ENCODE assay signal across 10 cellular contexts in genomic region chr2:9639000-9639602, GRCh38. TPM values are rescaled to one million over a fixed set of nuclear protein-coding genes. Genes with fewer than 3 reads are reported as not detected.
DNase-seq lines count a peak whose midpoint lies in the region; ATAC-seq, FAIRE-seq and TF ChIP-seq lines count a peak whose summit lies in the region.
"Had no signal": no experiment of that assay in that cellular context is flagged by ENCODE, and none has a peak within 500 bp of the region (broad histone marks: within the 10 kb centered on the region; RNA-seq: fewer than 3 reads in every experiment).

No MANE protein-coding gene starts in this region.

- no peak overlapping the region for H3K4me2 ChIP-seq in mesenchymal stem cell (ENCODE audit: low read length, poor library complexity, severe bottlenecking)

- H3K23ac ChIP-seq in mesenchymal stem cell (ENCODE audit: low read length in 2 of 2): peak overlapping the region in 1 of 2 experiments; percentile 34

- H3K27me3 Mint-ChIP-seq in HFFc6 (ENCODE audit: insufficient read depth): peaks cover 6% of the 10 kb centered on the region
- H3K27me3 Mint-ChIP-seq in chondrocyte (ENCODE audit: low read depth): peaks cover 4% of the 10 kb centered on the region
- H3K27me3 Mint-ChIP-seq in activated CD4-positive, alpha-beta T cell treated with anti-CD3 and anti-CD28 coated beads for 36 hours: peaks cover 2% of the 10 kb centered on the region

- TF ChIP-seq CTCF in HFFc6 (IDR thresholded peaks at IDR 0.05): no peak
- TF ChIP-seq CTCF in chondrocyte (IDR thresholded peaks at IDR 0.05): no peak
- no peak for TF ChIP-seq CTCF in testis (IDR thresholded peaks at IDR 0.05)
- TF ChIP-seq CTCF in D721Med (IDR thresholded peaks at IDR 0.05; ENCODE audit: insufficient read depth, missing control alignments): no peak

- DNase-seq in HFFc6 (no peak), chondrocyte (ENCODE audit: low spot score) (no peak), mesenchymal stem cell (peak; percentile 58), testis (no peak), D721Med (ENCODE audit: insufficient read length, low spot score) (no peak), NCI-H1048 (lab: John Stamatoyannopoulos, UW) (no peak)
- no peak for DNase-seq in activated CD4-positive, alpha-beta T cell treated with anti-CD3 and anti-CD28 coated beads for 36 hours
- DNase-seq in stimulated activated naive CD4-positive, alpha-beta T cell (lab: John Stamatoyannopoulos, UW): no peak
- DNase-seq: Caco-2, endodermal cell had no signal

- no peak overlapping the region for H2BK5ac ChIP-seq in mesenchymal stem cell (ENCODE audit: low read depth, low read length, poor library complexity, severe bottlenecking)

- no peak for TF ChIP-seq POLR2A in testis (IDR thresholded peaks at IDR 0.05)

- no peaks in the 10 kb centered on the region for H3K36me3 Mint-ChIP-seq in HFFc6 (ENCODE audit: low read depth)
- no peaks in the 10 kb centered on the region for H3K36me3 Mint-ChIP-seq in chondrocyte (ENCODE audit: low read depth)
- H3K36me3 Mint-ChIP-seq in activated CD4-positive, alpha-beta T cell treated with anti-CD3 and anti-CD28 coated beads for 36 hours (ENCODE audit: low read depth): no peaks in the 10 kb centered on the region

- H3K14ac ChIP-seq in mesenchymal stem cell (ENCODE audit: low read length in 2 of 2): no peak overlapping the region

- CTCF ChIA-PET in activated CD4-positive, alpha-beta T cell treated with anti-CD3 and anti-CD28 coated beads for 36 hours (lab: Charles Lee): interaction anchor here (0.6 to 0.9 kb wide), 2 partner anchors 18 to 135 kb away, joined by 3 read pairs; no protein-coding TSS in a partner anchor

- peak overlapping the region; percentile 79 for H4K8ac ChIP-seq in mesenchymal stem cell (ENCODE audit: low read length)

- H3K4ac ChIP-seq in mesenchymal stem cell (ENCODE audit: low read depth in 1 of 2, low read length in 2 of 2): peak overlapping the region; percentile 31 to 79

- peaks cover 22% of the 10 kb centered on the region for H3K4me1 ChIP-seq in mesenchymal stem cell (ENCODE audit: control insufficient read depth, insufficient read depth, low read depth, low read length)
- H3K4me1 ChIP-seq in testis: peaks cover 30% of the 10 kb centered on the region

- H3K9me3 ChIP-seq in mesenchymal stem cell (ENCODE audit: control insufficient read depth, low read length): no peaks in the 10 kb centered on the region
- H3K9me3 ChIP-seq in testis: no peaks in the 10 kb centered on the region
- H3K9me3 ChIP-seq: Caco-2 had no signal

- FAIRE-seq in D721Med (lab: Jason Lieb, UNC): no peak

- H3K4me3 ChIP-seq in mesenchymal stem cell (ENCODE audit: insufficient read depth in 1 of 2, low read depth in 1 of 2, low read length in 2 of 2) (peak overlapping the region in 1 of 2 experiments; percentile 60), testis (no peak overlapping the region)

- H2BK15ac ChIP-seq in mesenchymal stem cell (ENCODE audit: low read depth, poor library complexity, severe bottlenecking): peak overlapping the region; percentile 9

- peak overlapping the region; percentile 59 for H2BK120ac ChIP-seq in mesenchymal stem cell (ENCODE audit: low read depth, low read length)

- peak overlapping the region; percentile 70 for H4K91ac ChIP-seq in mesenchymal stem cell (ENCODE audit: low read length)

- peak overlapping the region; percentile 73 for H3K9ac ChIP-seq in mesenchymal stem cell (ENCODE audit: low read length)

- peak overlapping the region; percentile 68 for H3K27ac Mint-ChIP-seq in HFFc6
- peak overlapping the region; percentile 85 for H3K27ac Mint-ChIP-seq in chondrocyte (ENCODE audit: unreplicated experiment)
- H3K27ac Mint-ChIP-seq in activated CD4-positive, alpha-beta T cell treated with anti-CD3 and anti-CD28 coated beads for 36 hours: no peak overlapping the region
- H3K27ac Mint-ChIP-seq: endodermal cell had no signal

- H3K4me1 Mint-ChIP-seq in HFFc6 (ENCODE audit: low read depth): peaks cover 60% of the 10 kb centered on the region
- peaks cover 32% of the 10 kb centered on the region for H3K4me1 Mint-ChIP-seq in chondrocyte (ENCODE audit: low read depth)
- peaks cover 21% of the 10 kb centered on the region for H3K4me1 Mint-ChIP-seq in activated CD4-positive, alpha-beta T cell treated with anti-CD3 and anti-CD28 coated beads for 36 hours

- WGBS in mesenchymal stem cell: 21% methylated on average over 6 of the region's 6 CpGs
- 29 to 31% methylated on average over 5 to 6 of the region's 6 CpGs for WGBS in testis, 2 donors

- H3K4me3 Mint-ChIP-seq in HFFc6: peak overlapping the region; percentile 62
- H3K4me3 Mint-ChIP-seq in chondrocyte (ENCODE audit: unreplicated experiment): no peak overlapping the region
- no peak overlapping the region for H3K4me3 Mint-ChIP-seq in activated CD4-positive, alpha-beta T cell treated with anti-CD3 and anti-CD28 coated beads for 36 hours
- H3K4me3 Mint-ChIP-seq: endodermal cell had no signal

- intact Hi-C loops in testis (cut with DNase I; ENCODE audit: low total_unique reads): no loop called here
- intact Hi-C loops in activated CD4-positive, alpha-beta T cell treated with anti-CD3 and anti-CD28 coated beads for 36 hours (cut with DNase I, micrococcal nuclease): no loop called here

- H3K27ac ChIP-seq in mesenchymal stem cell (ENCODE audit: low read length, poor library complexity, severe bottlenecking) (peak overlapping the region; percentile 3), testis (peak overlapping the region; percentile 37 to 44)

- no peaks in the 10 kb centered on the region for H3K9me3 Mint-ChIP-seq in HFFc6
- H3K9me3 Mint-ChIP-seq in chondrocyte (ENCODE audit: low read depth): no peaks in the 10 kb centered on the region
- H3K9me3 Mint-ChIP-seq in activated CD4-positive, alpha-beta T cell treated with anti-CD3 and anti-CD28 coated beads for 36 hours (ENCODE audit: low read depth): no peaks in the 10 kb centered on the region
- H3K9me3 Mint-ChIP-seq: endodermal cell had no signal

- ATAC-seq in activated CD4-positive, alpha-beta T cell treated with anti-CD3 and anti-CD28 coated beads for 36 hours: no peak

- H3K79me1 ChIP-seq in mesenchymal stem cell (replicated peaks; ENCODE audit: low read length, poor library complexity, severe bottlenecking): no peaks in the 10 kb centered on the region

- POLR2A ChIA-PET in activated CD4-positive, alpha-beta T cell treated with anti-CD3 and anti-CD28 coated beads for 36 hours (lab: Charles Lee): interaction anchor here (1.0 kb wide), 1 partner anchor 20 kb away, joined by 4 read pairs; no protein-coding TSS in a partner anchor

- peak overlapping the region; percentile 61 to 89 for H2BK12ac ChIP-seq in mesenchymal stem cell (ENCODE audit: low read length in 2 of 2)

- peak overlapping the region; percentile 67 to 77 for H3K18ac ChIP-seq in mesenchymal stem cell (ENCODE audit: low read depth in 1 of 2, low read length in 2 of 2)

- H2AFZ ChIP-seq in mesenchymal stem cell (ENCODE audit: low read depth, low read length): no peak overlapping the region

- H3K36me3 ChIP-seq in mesenchymal stem cell (ENCODE audit: control insufficient read depth in 1 of 2, insufficient read depth in 2 of 2, low read depth in 1 of 2, low read length in 2 of 2) (no peaks in the 10 kb centered on the region), testis (ENCODE audit: low read depth, missing control alignments) (no peaks in the 10 kb centered on the region)

- H2AK5ac ChIP-seq in mesenchymal stem cell (ENCODE audit: low read length, severe bottlenecking): no peak overlapping the region

- H3K27me3 ChIP-seq in mesenchymal stem cell (ENCODE audit: control insufficient read depth in 1 of 2, insufficient read depth in 1 of 2, low read length in 2 of 2): no peaks in the 10 kb centered on the region
- no peaks in the 10 kb centered on the region for H3K27me3 ChIP-seq in testis

RNA-seq across cellular contexts. Expression of gene YWHAQ, which starts 8.3 kb away (rescaled TPM):
- 100 to 1,000 TPM; 461 to 607 (median 548) TPM for total RNA-seq in HFFc6 (2021; fragmentation: NEBNext Ultra II Directional; extraction: Animal tissue kit (Norgen Biotek cat#: 25700))
- 247 to 287 TPM (median 251 TPM) in 3 replicates for total RNA-seq in chondrocyte
- 317 TPM for polyA plus RNA-seq in mesenchymal stem cell (2013, experiment 1 of 2)
- 324 TPM for polyA plus RNA-seq in mesenchymal stem cell (2013, experiment 2 of 2)
- total RNA-seq in testis: 100 to 1,000 TPM; 260 to 261 TPM
- polyA plus RNA-seq in testis (ENCODE audit: insufficient read depth, low read depth, low replicate concordance): 374 TPM
- total RNA-seq in activated CD4-positive, alpha-beta T cell treated with anti-CD3 and anti-CD28 coated beads for 36 hours: 100 to 1,000 TPM; 370 to 508 TPM
